ENCODE assay signal across 1 cellular context in the genomic region with DNA sequence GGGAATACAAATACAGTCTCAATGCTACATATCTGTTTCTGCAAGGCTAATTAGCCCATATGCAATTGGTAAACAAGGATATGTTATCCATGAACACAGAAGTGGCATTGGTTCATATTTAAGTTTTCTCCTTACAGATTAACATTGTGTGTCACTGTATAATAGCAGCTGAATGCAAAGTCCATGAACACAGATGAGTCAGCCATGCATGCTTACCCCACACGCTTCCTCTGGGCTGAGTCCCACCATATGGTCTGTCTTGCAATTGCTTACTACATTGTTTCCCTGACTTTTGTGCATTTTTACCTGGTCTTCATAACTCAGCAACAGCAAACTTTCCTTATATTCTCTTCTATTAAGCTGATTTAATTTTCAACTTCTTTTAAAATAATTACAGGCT.
TF ChIP-seq lines count a peak whose summit lies in the region.

No MANE protein-coding gene starts in this region.

TF ChIP-seq in K562, 482 proteins besides CTCF, POLR2A, EP300 and RAD21:
- 0 out of 2 replicates have a peak, but pooled peaks have one; percentile 28 for TF ChIP-seq JUND (IDR thresholded peaks at IDR 0.05; ENCODE audit: borderline replicate concordance, low read depth, low read length)
- no peak; the same call in 2 of the 3 replicates for TF ChIP-seq JUND (tag; IDR thresholded peaks at IDR 0.05; ENCODE audit: borderline replicate concordance, low read depth, low read length)
- TF ChIP-seq PML (IDR thresholded peaks at IDR 0.05; ENCODE audit: low read length) = no peak
- no peak for TF ChIP-seq PRPF4 (IDR thresholded peaks at IDR 0.05; ENCODE audit: insufficient read depth, low read depth, low read length, poor library complexity, severe bottlenecking)
- TF ChIP-seq, protein P1, sequence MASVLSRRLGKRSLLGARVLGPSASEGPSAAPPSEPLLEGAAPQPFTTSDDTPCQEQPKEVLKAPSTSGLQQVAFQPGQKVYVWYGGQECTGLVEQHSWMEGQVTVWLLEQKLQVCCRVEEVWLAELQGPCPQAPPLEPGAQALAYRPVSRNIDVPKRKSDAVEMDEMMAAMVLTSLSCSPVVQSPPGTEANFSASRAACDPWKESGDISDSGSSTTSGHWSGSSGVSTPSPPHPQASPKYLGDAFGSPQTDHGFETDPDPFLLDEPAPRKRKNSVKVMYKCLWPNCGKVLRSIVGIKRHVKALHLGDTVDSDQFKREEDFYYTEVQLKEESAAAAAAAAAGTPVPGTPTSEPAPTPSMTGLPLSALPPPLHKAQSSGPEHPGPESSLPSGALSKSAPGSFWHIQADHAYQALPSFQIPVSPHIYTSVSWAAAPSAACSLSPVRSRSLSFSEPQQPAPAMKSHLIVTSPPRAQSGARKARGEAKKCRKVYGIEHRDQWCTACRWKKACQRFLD (CRISPR knock-in tag; IDR thresholded peaks at IDR 0.05) = no peak
- TF ChIP-seq, protein P2, sequence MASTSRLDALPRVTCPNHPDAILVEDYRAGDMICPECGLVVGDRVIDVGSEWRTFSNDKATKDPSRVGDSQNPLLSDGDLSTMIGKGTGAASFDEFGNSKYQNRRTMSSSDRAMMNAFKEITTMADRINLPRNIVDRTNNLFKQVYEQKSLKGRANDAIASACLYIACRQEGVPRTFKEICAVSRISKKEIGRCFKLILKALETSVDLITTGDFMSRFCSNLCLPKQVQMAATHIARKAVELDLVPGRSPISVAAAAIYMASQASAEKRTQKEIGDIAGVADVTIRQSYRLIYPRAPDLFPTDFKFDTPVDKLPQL (IDR thresholded peaks at IDR 0.05; ENCODE audit: extremely low read depth, insufficient read length) = no peak
- no peak for TF ChIP-seq DDX20 (tag; IDR thresholded peaks at IDR 0.05; ENCODE audit: low read depth)
